8 cellular contexts compared by ENCODE assay signal in the genomic region with DNA sequence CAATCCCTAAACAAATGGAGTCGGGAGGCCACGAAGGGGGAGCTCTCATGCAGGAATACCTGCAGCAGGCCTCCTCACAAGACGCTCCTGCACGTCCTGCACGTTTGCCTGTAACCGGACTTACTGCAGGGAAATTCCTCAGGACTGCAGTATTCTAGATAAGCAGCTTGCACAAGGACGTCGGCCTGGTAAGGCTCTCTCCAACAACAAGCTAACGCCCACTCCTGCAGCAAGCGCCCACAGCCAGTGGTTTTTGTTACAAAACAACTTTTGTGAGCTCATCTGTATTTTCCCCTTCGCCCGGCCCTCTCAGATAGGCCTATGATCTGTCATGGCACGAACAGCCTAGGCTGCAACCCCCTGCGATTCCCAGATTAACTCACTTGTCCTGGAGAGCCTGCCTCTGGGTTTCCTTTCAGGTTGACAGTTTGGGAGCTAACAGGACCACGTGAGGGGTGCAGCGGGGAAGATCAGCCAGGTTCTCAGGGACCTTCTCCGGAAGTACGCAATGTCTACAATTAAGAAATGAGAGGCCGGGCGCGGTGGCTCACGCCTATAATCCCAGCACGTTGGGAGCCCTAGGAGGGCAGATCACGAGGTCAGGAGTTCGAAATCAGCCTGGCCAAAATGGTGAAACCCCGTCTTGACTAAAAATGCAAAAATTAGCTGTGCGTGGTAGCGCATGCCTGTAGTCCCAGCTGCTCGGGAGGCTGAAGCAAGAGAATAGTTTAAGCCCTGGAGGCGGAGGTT. TPM values are rescaled to one million over a fixed set of nuclear protein-coding genes. Genes with fewer than 3 reads are reported as not detected.
DNase-seq lines count a peak whose midpoint lies in the region; ATAC-seq, FAIRE-seq and TF ChIP-seq lines count a peak whose summit lies in the region.

No MANE protein-coding gene starts in this region.

- TF ChIP-seq CTCF in glutamatergic neuron (IDR thresholded peaks at IDR 0.05; ENCODE audit: partially characterized antibody, unreplicated experiment): no peak

- intact Hi-C loops in posterior vena cava (cut with DNase I): no loop called here

- FAIRE-seq in GM12891 (lab: Jason Lieb, UNC): peak; percentile 51

- CTCF ChIA-PET in activated naive CD4-positive, alpha-beta T cell treated with anti-CD3 and anti-CD28 coated beads, Interleukin-2, amount 10 ng/mL, durations not matched to agents 7 days and 5 days (lab: Charles Lee): interaction anchor here (0.7 kb wide), 1 partner anchor 11 kb away, joined by 3 read pairs; no protein-coding TSS in a partner anchor

- peak overlapping the region; percentile 87 for H3K4me3 Mint-ChIP-seq in activated naive CD4-positive, alpha-beta T cell treated with anti-CD3 and anti-CD28 coated beads, Interleukin-2, amount 10 ng/mL, durations not matched to agents 7 days and 5 days
- H3K4me3 Mint-ChIP-seq in glutamatergic neuron (ENCODE audit: unreplicated experiment): peak overlapping the region; percentile 96

- no peak for TF ChIP-seq POLR2A in GM12891 (IDR thresholded peaks at IDR 0.05; ENCODE audit: low read depth, low read length)

- no peak for ATAC-seq in GM19463 (IDR thresholded peaks at IDR 0.05; ENCODE audit: unreplicated experiment)

- peak overlapping the region; percentile 98 for H3K27ac Mint-ChIP-seq in activated naive CD4-positive, alpha-beta T cell treated with anti-CD3 and anti-CD28 coated beads, Interleukin-2, amount 10 ng/mL, durations not matched to agents 7 days and 5 days
- H3K27ac Mint-ChIP-seq in glutamatergic neuron (ENCODE audit: unreplicated experiment): peak overlapping the region; percentile 70

- H3K9me3 Mint-ChIP-seq in activated naive CD4-positive, alpha-beta T cell treated with anti-CD3 and anti-CD28 coated beads, Interleukin-2, amount 10 ng/mL, durations not matched to agents 7 days and 5 days: no peaks in the 10 kb centered on the region
- H3K9me3 Mint-ChIP-seq in glutamatergic neuron (ENCODE audit: unreplicated experiment): peaks cover 8% of the 10 kb centered on the region

- peaks cover 35% of the 10 kb centered on the region for H3K4me1 Mint-ChIP-seq in activated naive CD4-positive, alpha-beta T cell treated with anti-CD3 and anti-CD28 coated beads, Interleukin-2, amount 10 ng/mL, durations not matched to agents 7 days and 5 days
- H3K4me1 Mint-ChIP-seq in glutamatergic neuron (ENCODE audit: low read depth, unreplicated experiment): no peaks in the 10 kb centered on the region

- DNase-seq in GM12891 (ENCODE audit: insufficient read length, low spot score) (no peak), OCI-M2 (lab: John Stamatoyannopoulos, UW; ENCODE audit: unreplicated experiment) (peak; percentile 63), glutamatergic neuron (no peak), posterior vena cava (ENCODE audit: low spot score) (peak; percentile 90), Ammon's horn (ENCODE audit: low spot score) (no peak), middle frontal gyrus (ENCODE audit: extremely low spot score, low spot score) (no peak)
- peak; percentile 68 for DNase-seq in activated naive CD4-positive, alpha-beta T cell treated with anti-CD3 and anti-CD28 coated beads, Interleukin-2, amount 10 ng/mL, durations not matched to agents 7 days and 5 days

- H3K36me3 Mint-ChIP-seq in activated naive CD4-positive, alpha-beta T cell treated with anti-CD3 and anti-CD28 coated beads, Interleukin-2, amount 10 ng/mL, durations not matched to agents 7 days and 5 days: peaks cover 19% of the 10 kb centered on the region
- no peaks in the 10 kb centered on the region for H3K36me3 Mint-ChIP-seq in glutamatergic neuron (ENCODE audit: unreplicated experiment)

- H3K27me3 Mint-ChIP-seq in activated naive CD4-positive, alpha-beta T cell treated with anti-CD3 and anti-CD28 coated beads, Interleukin-2, amount 10 ng/mL, durations not matched to agents 7 days and 5 days: no peaks in the 10 kb centered on the region
- H3K27me3 Mint-ChIP-seq in glutamatergic neuron (ENCODE audit: unreplicated experiment): peaks cover 11% of the 10 kb centered on the region

TF ChIP-seq in GM12891, 5 proteins besides CTCF, POLR2A, EP300 and RAD21:
- TF ChIP-seq POU2F2 (IDR thresholded peaks at IDR 0.05; ENCODE audit: low read depth, low read length) (no peak), PAX5 (IDR thresholded peaks at IDR 0.05; ENCODE audit: insufficient read depth, low read length, severe bottlenecking) (no peak), SPI1 (IDR thresholded peaks at IDR 0.05; ENCODE audit: low read depth, low read length) (no peak), POLR2AphosphoS5 (IDR thresholded peaks at IDR 0.05; ENCODE audit: low read depth, low read length) (no peak), TAF1 (IDR thresholded peaks at IDR 0.05; ENCODE audit: low read depth, low read length) (no peak)

RNA-seq across cellular contexts. Expression of gene MIB2, which starts 0.9 kb away (rescaled TPM):
- 29.4 TPM for polyA plus RNA-seq in GM12891 (2012; ENCODE audit: low read depth, missing spikeins)
- total RNA-seq in glutamatergic neuron (ENCODE audit: unreplicated experiment): 77.7 TPM
- total RNA-seq in posterior vena cava: 10 to 100 TPM; 29.4 to 35.9 TPM

RNA-seq across cellular contexts. Expression of gene FNDC10, which starts 14.4 kb away (rescaled TPM):
- polyA plus RNA-seq in GM12891 (2012; ENCODE audit: low read depth, missing spikeins): 1.1 TPM
- 11.9 TPM for total RNA-seq in glutamatergic neuron (ENCODE audit: unreplicated experiment)
- total RNA-seq in posterior vena cava: 1 to 10 TPM; 1.2 to 3.6 TPM

RNA-seq across cellular contexts. Expression of gene MMP23B, which starts 17.6 kb away (rescaled TPM):
- polyA plus RNA-seq in GM12891 (2012; ENCODE audit: low read depth, missing spikeins): 2.8 TPM
- total RNA-seq in glutamatergic neuron (ENCODE audit: unreplicated experiment): 162 TPM
- 10 to 100 TPM; 36.1 to 78.5 TPM for total RNA-seq in posterior vena cava

RNA-seq across cellular contexts. Expression of gene SSU72, which starts 39.7 kb away (rescaled TPM):
- 81.8 TPM for polyA plus RNA-seq in GM12891 (2012; ENCODE audit: low read depth, missing spikeins)
- total RNA-seq in glutamatergic neuron (ENCODE audit: unreplicated experiment) (123 TPM), posterior vena cava (10 to 100 TPM; 60.7 to 66.0 TPM)

RNA-seq across cellular contexts. Expression of gene CDK11B, which starts 44.4 kb away (rescaled TPM):
- 23.7 TPM for polyA plus RNA-seq in GM12891 (2012; ENCODE audit: low read depth, missing spikeins)
- 32.7 TPM for total RNA-seq in glutamatergic neuron (ENCODE audit: unreplicated experiment)
- total RNA-seq in posterior vena cava: 10 to 100 TPM; 19.4 to 24.3 TPM

Comparison
In these comparisons a context has a peak if more than half of its experiments do, and no peak if none do; other contexts are left out.
1. DNase-seq: peak in OCI-M2 (single experiment), activated naive CD4-positive, alpha-beta T cell treated with anti-CD3 and anti-CD28 coated beads, Interleukin-2, amount 10 ng/mL, durations not matched to agents 7 days and 5 days (single experiment) and posterior vena cava (single experiment); none in GM12891 (single experiment), glutamatergic neuron (single experiment), Ammon's horn (single experiment) and middle frontal gyrus (single experiment).